Comparison of ENCODE assay signal across 8 cellular contexts in genomic region chr17:45149037-45149668, GRCh38.
DNase-seq lines count a peak whose midpoint lies in the region; ATAC-seq lines count a peak whose summit lies in the region.

No MANE protein-coding gene starts in this region.

- no peaks in the 10 kb centered on the region for H3K9me3 Mint-ChIP-seq in dendritic cell treated with granulocyte-macrophage colony-stimulating factor and Interleukin-4, amounts not matched to agents 40 ng/mL and 50 ng/mL, for 4 days

- peaks cover 43% of the 10 kb centered on the region for H3K36me3 Mint-ChIP-seq in dendritic cell treated with granulocyte-macrophage colony-stimulating factor and Interleukin-4, amounts not matched to agents 40 ng/mL and 50 ng/mL, for 4 days (ENCODE audit: low read depth)

- H3K4me1 Mint-ChIP-seq in dendritic cell treated with granulocyte-macrophage colony-stimulating factor and Interleukin-4, amounts not matched to agents 40 ng/mL and 50 ng/mL, for 4 days (ENCODE audit: low read depth), result peaks cover 55% of the 10 kb centered on the region

- ATAC-seq in HG03280 (IDR thresholded peaks at IDR 0.05; ENCODE audit: unreplicated experiment), result peak; percentile 28
- ATAC-seq in HG03469 (IDR thresholded peaks at IDR 0.05; ENCODE audit: unreplicated experiment), result no peak

- peak overlapping the region; percentile 100 for H3K27ac Mint-ChIP-seq in dendritic cell treated with granulocyte-macrophage colony-stimulating factor and Interleukin-4, amounts not matched to agents 40 ng/mL and 50 ng/mL, for 4 days

- intact Hi-C loops in dendritic cell treated with granulocyte-macrophage colony-stimulating factor and Interleukin-4, amounts not matched to agents 40 ng/mL and 50 ng/mL, for 4 days (cut with micrococcal nuclease), result loop anchor here (1.0 to 2.0 kb wide), 2 partner anchors 14 to 48 kb away; partner anchors contain the start of gene ACBD4

- H3K27me3 Mint-ChIP-seq in dendritic cell treated with granulocyte-macrophage colony-stimulating factor and Interleukin-4, amounts not matched to agents 40 ng/mL and 50 ng/mL, for 4 days, result no peaks in the 10 kb centered on the region

- peak overlapping the region; percentile 87 for H3K4me3 Mint-ChIP-seq in dendritic cell treated with granulocyte-macrophage colony-stimulating factor and Interleukin-4, amounts not matched to agents 40 ng/mL and 50 ng/mL, for 4 days

- peak; percentile 88 for DNase-seq in EH (ENCODE audit: low read depth)
- DNase-seq in NCI-H69 (lab: John Stamatoyannopoulos, UW), result peak; percentile 89
- DNase-seq in activated CD4-positive, alpha-beta T cell treated with anti-CD3 and anti-CD28 coated beads, Interleukin-2, amount 50 U/mL, for 24 hours (ENCODE audit: low read depth in 1 of 2, low spot score in 1 of 2), result peak; percentile 44 to 66
- DNase-seq in left kidney (ENCODE audit: low read depth, low spot score), result peak; percentile 98
- DNase-seq in stimulated activated CD4-positive, alpha-beta T cell treated with anti-CD3 and anti-CD28 coated beads, Interleukin-2, amount 100 ng/mL, for 48 hours, result peak; percentile 61 to 63
